ENCODE assay signal across 21 cellular contexts in genomic region chr3:174953068-174953467, GRCh38.
"Had no signal": no experiment of that assay in that cellular context is flagged by ENCODE, and none has a peak within 500 bp of the region (broad histone marks: within the 10 kb centered on the region; RNA-seq: fewer than 3 reads in every experiment).

No MANE protein-coding gene starts in this region.

- H3K27ac ChIP-seq: SK-N-MC had no signal

- H3K27me3 ChIP-seq: MG63, SJSA1 had no signal

- H3K27ac Mint-ChIP-seq: IgD-negative memory B cell, T-cell had no signal

- H3K27me3 Mint-ChIP-seq: IgD-negative memory B cell, T-cell had no signal

- DNase-seq: KBM-7, MG63, NCI-H1092, NCI-H1436, NCI-H187, NCI-H2029, NCI-H2081 treated with DMSO at 0.1 percent for 48 hours, NCI-H2171, NCI-H226, NCI-H446, NCI-H510A, NCI-H524 treated with DMSO at 0.1 percent for 48 hours, NCI-H69, NCI-H774, Right ventricle myocardium superior, RPMI8226, SIG-M5, T-cell had no signal

- H3K9me3 ChIP-seq: MG63, SJSA1 had no signal

- H3K36me3 ChIP-seq: SJSA1 had no signal

- ATAC-seq: T-cell had no signal

- H3K4me3 Mint-ChIP-seq: IgD-negative memory B cell, T-cell had no signal

- H3K36me3 Mint-ChIP-seq: IgD-negative memory B cell, T-cell had no signal

- H3K4me1 Mint-ChIP-seq: IgD-negative memory B cell, T-cell had no signal

- H3K4me3 ChIP-seq: MG63, SJSA1, SK-N-MC had no signal
